Comparison of ENCODE assay signal across 24 cellular contexts in genomic region chr4:160326110-160326509, GRCh38.
"Had no signal": no experiment of that assay in that cellular context is flagged by ENCODE, and none has a peak within 500 bp of the region (broad histone marks: within the 10 kb centered on the region; RNA-seq: fewer than 3 reads in every experiment).

No MANE protein-coding gene starts in this region.

- ATAC-seq: effector memory CD8-positive, alpha-beta T cell; esophagus mucosa; foreskin keratinocyte; gastrocnemius medialis; gastroesophageal sphincter; heart left ventricle; heart right ventricle had no signal

- H3K4me3 ChIP-seq: colonic mucosa, coronary artery, dorsolateral prefrontal cortex, esophagus muscularis mucosa, esophagus squamous epithelium, gastrocnemius medialis, gastroesophageal sphincter, heart left ventricle, heart right ventricle had no signal

- H3K9me3 ChIP-seq: colonic mucosa, esophagus muscularis mucosa, esophagus squamous epithelium, gastrocnemius medialis, gastroesophageal sphincter, heart left ventricle, heart right ventricle had no signal

- H3K36me3 ChIP-seq: colonic mucosa, esophagus muscularis mucosa, esophagus squamous epithelium, gastrocnemius medialis, gastroesophageal sphincter, heart left ventricle, heart right ventricle had no signal

- H3K27me3 ChIP-seq: colonic mucosa, dorsolateral prefrontal cortex, esophagus muscularis mucosa, esophagus squamous epithelium, foreskin keratinocyte, gastrocnemius medialis, gastroesophageal sphincter, heart left ventricle, heart right ventricle had no signal

- DNase-seq: colonic mucosa; cortex of kidney; dermis blood vessel endothelial cell; dorsolateral prefrontal cortex; effector CD4-positive, alpha-beta T cell; effector CD8-positive, alpha-beta T cell; effector memory CD4-positive, alpha-beta T cell; effector memory CD8-positive, alpha-beta T cell; endodermal cell; erythroblast; esophagus squamous epithelium; foreskin fibroblast; foreskin keratinocyte; foreskin melanocyte; gastrocnemius medialis; glutamatergic neuron; head of caudate nucleus; heart left ventricle; heart right ventricle had no signal

- H3K27ac ChIP-seq: colonic mucosa, coronary artery, dorsolateral prefrontal cortex, epithelial cell of prostate, esophagus muscularis mucosa, esophagus squamous epithelium, foreskin keratinocyte, gastrocnemius medialis, gastroesophageal sphincter, heart left ventricle, heart right ventricle had no signal

- H3K4me1 ChIP-seq: colonic mucosa, esophagus muscularis mucosa, esophagus squamous epithelium, foreskin keratinocyte, gastrocnemius medialis, gastroesophageal sphincter, heart left ventricle, heart right ventricle had no signal
